ENCODE assay signal across 8 cellular contexts in genomic region chr3:52232279-52233107, GRCh38. TPM values are rescaled to one million over a fixed set of nuclear protein-coding genes. Genes with fewer than 3 reads are reported as not detected.
DNase-seq lines count a peak whose midpoint lies in the region; ATAC-seq and TF ChIP-seq lines count a peak whose summit lies in the region.
"Had no signal": no experiment of that assay in that cellular context is flagged by ENCODE, and none has a peak within 500 bp of the region (broad histone marks: within the 10 kb centered on the region; RNA-seq: fewer than 3 reads in every experiment).

No MANE protein-coding gene starts in this region.

- no peak for DNase-seq in GM13977 (ENCODE audit: low spot score)
- peak; percentile 29 for DNase-seq in T-helper 2 cell treated with Interferon-gamma antibody and Interleukin-4, amounts not matched to agents 5 μg/mL and 100 μg/mL, for 36 hours (ENCODE audit: low spot score)
- no peak for DNase-seq in right lobe of liver
- DNase-seq in GM19238 (ENCODE audit: insufficient read length, low spot score), result no peak
- no peak for DNase-seq in NCI-H2196 (lab: John Stamatoyannopoulos, UW; ENCODE audit: unreplicated experiment)
- DNase-seq in left lobe of liver (ENCODE audit: low spot score), result no peak
- DNase-seq: GF-D8 had no signal

- peaks cover 15% of the 10 kb centered on the region for H3K4me1 Mint-ChIP-seq in T-helper 2 cell treated with Interferon-gamma antibody and Interleukin-4, amounts not matched to agents 5 μg/mL and 100 μg/mL, for 36 hours (ENCODE audit: low read depth)

- H3K27ac Mint-ChIP-seq in T-helper 2 cell treated with Interferon-gamma antibody and Interleukin-4, amounts not matched to agents 5 μg/mL and 100 μg/mL, for 36 hours, result peak overlapping the region; percentile 60

- TF ChIP-seq CTCF in GM13977 (IDR thresholded peaks at IDR 0.05; ENCODE audit: extremely low read depth, insufficient read depth, missing control alignments), result peak; percentile 30
- TF ChIP-seq CTCF in right lobe of liver (IDR thresholded peaks at IDR 0.05), result peak; percentile 12 to 26 (median 20)

- H3K36me3 Mint-ChIP-seq in T-helper 2 cell treated with Interferon-gamma antibody and Interleukin-4, amounts not matched to agents 5 μg/mL and 100 μg/mL, for 36 hours (ENCODE audit: low read depth), result peaks cover 44% of the 10 kb centered on the region

- ATAC-seq in right lobe of liver, result no peak
- no peak for ATAC-seq in left lobe of liver

- no peak for TF ChIP-seq POLR2A in right lobe of liver (IDR thresholded peaks at IDR 0.05)

- peak overlapping the region; percentile 12 to 94 (median 92) for H3K27ac ChIP-seq in right lobe of liver

- H3K27me3 Mint-ChIP-seq in T-helper 2 cell treated with Interferon-gamma antibody and Interleukin-4, amounts not matched to agents 5 μg/mL and 100 μg/mL, for 36 hours (ENCODE audit: low read depth), result no peaks in the 10 kb centered on the region

- H3K4me3 Mint-ChIP-seq in T-helper 2 cell treated with Interferon-gamma antibody and Interleukin-4, amounts not matched to agents 5 μg/mL and 100 μg/mL, for 36 hours, result no peak overlapping the region

- H3K9me3 ChIP-seq in right lobe of liver, result no peaks in the 10 kb centered on the region

- in situ Hi-C loops in GM13977 (cut with MboI; ENCODE audit: low pct_unique_long_range_greater_than_20kb, low sequenced_read_pairs, unreplicated experiment), result loop anchor here (10.0 kb wide), 1 partner anchor 112 kb away; no protein-coding TSS in a partner anchor

- WGBS in right lobe of liver (ENCODE audit: insufficient coverage, low coverage, low lambda C conversion rate, missing lambda C conversion rate), result 78% methylated on average over 7 of the region's 28 CpGs

- H3K27me3 ChIP-seq in right lobe of liver, result no peaks in the 10 kb centered on the region

- H3K9me3 Mint-ChIP-seq in T-helper 2 cell treated with Interferon-gamma antibody and Interleukin-4, amounts not matched to agents 5 μg/mL and 100 μg/mL, for 36 hours, result no peaks in the 10 kb centered on the region

- no peak overlapping the region for H3K4me3 ChIP-seq in right lobe of liver

- peaks cover 0 to 47% (median 22%) of the 10 kb centered on the region in 4 donors for H3K4me1 ChIP-seq in right lobe of liver

- intact Hi-C loops in right lobe of liver (cut with DNase I), result loop anchor here (5.0 kb wide), 1 partner anchor 110 kb away; no protein-coding TSS in a partner anchor

- peaks cover 10 to 33% (median 14%) of the 10 kb centered on the region in 4 donors for H3K36me3 ChIP-seq in right lobe of liver

RNA-seq across cellular contexts. Expression of gene TWF2, which starts 6.5 kb away (rescaled TPM):
- total RNA-seq in right lobe of liver (10 to 100 TPM; 12.9 to 34.4 (median 23.7) TPM), left lobe of liver (16.8 TPM)

RNA-seq across cellular contexts. Expression of gene TLR9, which starts 7.0 kb away (rescaled TPM):
- under 1 TPM in 4 of 6 experiments, not detected in 2; 0.12 to 0.59 (median 0.24) TPM for total RNA-seq in right lobe of liver
- total RNA-seq in left lobe of liver, result not detected
- total RNA-seq: pulmonary artery endothelial cell had no signal

RNA-seq across cellular contexts. Expression of gene PPM1M, which starts 13.1 kb away (rescaled TPM):
- total RNA-seq in right lobe of liver (1 to 10 TPM; 2.8 to 7.1 (median 4.5) TPM), left lobe of liver (4.2 TPM)

RNA-seq across cellular contexts. Expression of gene ALAS1, which starts 34.5 kb away (rescaled TPM):
- total RNA-seq in right lobe of liver, result 100 to 1,000 TPM in 4 of 6 experiments, 10 to 100 TPM in 2; 73.4 to 783 (median 147) TPM
- 187 TPM for total RNA-seq in left lobe of liver

RNA-seq across cellular contexts. Expression of gene WDR82, which starts 46.0 kb away (rescaled TPM):
- total RNA-seq in right lobe of liver (10 to 100 TPM; 14.1 to 25.2 (median 20.7) TPM), left lobe of liver (18.6 TPM)
